ENCODE assay signal across 1 cellular context in genomic region chr1:153907134-153907533, GRCh38.
TF ChIP-seq lines count a peak whose summit lies in the region.

No MANE protein-coding gene starts in this region.

TF ChIP-seq in WTC11, 78 proteins besides CTCF, POLR2A, EP300 and RAD21 (continued from another document):
- no peak for TF ChIP-seq ZNF281 (CRISPR knock-in tag; IDR thresholded peaks at IDR 0.05)
- no peak for TF ChIP-seq ZNF425 (CRISPR knock-in tag; conservative IDR thresholded peaks at IDR 0.05)
- TF ChIP-seq ELF4 (CRISPR knock-in tag; IDR thresholded peaks at IDR 0.05; ENCODE audit: low read depth), result no peak
- TF ChIP-seq JAZF1 (CRISPR knock-in tag; IDR thresholded peaks at IDR 0.05), result no peak
- TF ChIP-seq IRF1 (CRISPR knock-in tag; IDR thresholded peaks at IDR 0.05), result no peak
- no peak for TF ChIP-seq RORB (CRISPR knock-in tag; IDR thresholded peaks at IDR 0.05)
- TF ChIP-seq TP53 (CRISPR knock-in tag; IDR thresholded peaks at IDR 0.05), result no peak
- no peak for TF ChIP-seq ZNF121 (CRISPR knock-in tag; IDR thresholded peaks at IDR 0.05)
- TF ChIP-seq KAT7 (CRISPR knock-in tag; IDR thresholded peaks at IDR 0.05; ENCODE audit: borderline replicate concordance), result no peak
- TF ChIP-seq ZNF416 (CRISPR knock-in tag; IDR thresholded peaks at IDR 0.05), result no peak
- no peak for TF ChIP-seq NFYB (CRISPR knock-in tag; conservative IDR thresholded peaks at IDR 0.05; ENCODE audit: low read depth)
- no peak for TF ChIP-seq ZNF219 (CRISPR knock-in tag; IDR thresholded peaks at IDR 0.05; ENCODE audit: borderline replicate concordance)
